In the genomic region with DNA sequence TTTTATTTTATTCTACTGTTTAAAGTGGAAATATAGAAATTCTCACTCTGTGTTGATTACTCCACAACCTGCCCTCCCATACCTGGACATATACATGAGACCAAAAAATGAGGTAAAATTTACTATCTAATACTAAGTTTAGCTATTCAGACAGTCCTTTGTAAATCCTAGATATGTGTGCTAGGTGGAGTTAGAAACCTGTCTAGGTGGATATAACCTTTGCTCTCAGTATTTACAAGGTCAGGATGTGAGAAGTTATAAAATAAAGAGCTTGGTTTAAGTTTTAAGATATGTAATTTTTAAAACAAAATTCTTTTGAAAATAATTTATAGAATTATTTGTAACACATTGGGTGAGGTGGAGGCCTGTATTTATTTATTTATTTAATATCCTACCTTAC, we compare ENCODE assay signal across 8 cellular contexts.
"Had no signal": no experiment of that assay in that cellular context is flagged by ENCODE, and none has a peak within 500 bp of the region (broad histone marks: within the 10 kb centered on the region; RNA-seq: fewer than 3 reads in every experiment).

No MANE protein-coding gene starts in this region.

- ATAC-seq: GM12878 had no signal

- FAIRE-seq: G401.6, GM12878, GM12891, GM12892, GM18507, GM19239 had no signal

- DNase-seq: GDM1, GF-D8 had no signal

- H3K4me3 ChIP-seq: GM12878 had no signal
